Comparison of ENCODE assay signal across 3 cellular contexts in genomic region chr10:102172288-102172687, GRCh38.
TF ChIP-seq lines count a peak whose summit lies in the region.

No MANE protein-coding gene starts in this region.

TF ChIP-seq in HEK293, 187 proteins besides CTCF, POLR2A, EP300 and RAD21:
- TF ChIP-seq ZNF558 (tag by site-specific recombination; IDR thresholded peaks at IDR 0.05) (no peak), OSR2 (tag by site-specific recombination; IDR thresholded peaks at IDR 0.05) (no peak), ZNF16 (tag by site-specific recombination; IDR thresholded peaks at IDR 0.05; ENCODE audit: low read depth) (no peak), ZNF121 (tag by site-specific recombination; IDR thresholded peaks at IDR 0.05) (peak; percentile 85), ZNF629 (tag by site-specific recombination; IDR thresholded peaks at IDR 0.05) (no peak)
TF ChIP-seq in HEK293: peak in this region for 1.

TF ChIP-seq in K562, 482 proteins besides CTCF, POLR2A, EP300 and RAD21:
- TF ChIP-seq ARHGAP35 (IDR thresholded peaks at IDR 0.05; ENCODE audit: partially characterized antibody) (no peak), DMBX1 (CRISPR knock-in tag; IDR thresholded peaks at IDR 0.05; ENCODE audit: borderline replicate concordance) (no peak), ZNF121 (CRISPR knock-in tag; conservative IDR thresholded peaks at IDR 0.05) (peak; percentile 66), ZNF449 (CRISPR knock-in tag; IDR thresholded peaks at IDR 0.05) (no peak)

TF ChIP-seq in SK-N-SH treated with all-trans-retinoic acid at 6 μM for 48 hours, 23 proteins besides CTCF, POLR2A, EP300 and RAD21:
- no peak for TF ChIP-seq ZNF565 (CRISPR knock-in tag; conservative IDR thresholded peaks at IDR 0.05; ENCODE audit: low read depth)
- no peak for TF ChIP-seq SNAI2 (CRISPR knock-in tag; IDR thresholded peaks at IDR 0.05)
- TF ChIP-seq ZFP30 (CRISPR knock-in tag; IDR thresholded peaks at IDR 0.05): no peak
- TF ChIP-seq TOX (CRISPR knock-in tag; IDR thresholded peaks at IDR 0.05; ENCODE audit: borderline replicate concordance): no peak
- no peak for TF ChIP-seq PPARA (CRISPR knock-in tag; IDR thresholded peaks at IDR 0.05; ENCODE audit: borderline replicate concordance)
- TF ChIP-seq ARNTL (CRISPR knock-in tag; IDR thresholded peaks at IDR 0.05; ENCODE audit: borderline replicate concordance, low read depth): no peak
- TF ChIP-seq TSHZ2 (CRISPR knock-in tag; IDR thresholded peaks at IDR 0.05): no peak
- no peak for TF ChIP-seq ZC3H10 (CRISPR knock-in tag; IDR thresholded peaks at IDR 0.05)
- no peak for TF ChIP-seq TCF4 (CRISPR knock-in tag; IDR thresholded peaks at IDR 0.05; ENCODE audit: borderline replicate concordance)
- no peak for TF ChIP-seq ZNF8 (CRISPR knock-in tag; IDR thresholded peaks at IDR 0.05)
- no peak for TF ChIP-seq RARB (CRISPR knock-in tag; IDR thresholded peaks at IDR 0.05)
- no peak for TF ChIP-seq POU6F1 (CRISPR knock-in tag; IDR thresholded peaks at IDR 0.05; ENCODE audit: borderline replicate concordance, low read depth)
- TF ChIP-seq PATZ1 (CRISPR knock-in tag; IDR thresholded peaks at IDR 0.05; ENCODE audit: borderline replicate concordance): no peak
- TF ChIP-seq CSRNP3 (CRISPR knock-in tag; IDR thresholded peaks at IDR 0.05): no peak
- no peak for TF ChIP-seq GLIS3 (CRISPR knock-in tag; IDR thresholded peaks at IDR 0.05)
- no peak for TF ChIP-seq BACH2 (CRISPR knock-in tag; IDR thresholded peaks at IDR 0.05; ENCODE audit: borderline replicate concordance)
- no peak for TF ChIP-seq ESRRG (CRISPR knock-in tag; IDR thresholded peaks at IDR 0.05)
- no peak for TF ChIP-seq ZNF70 (CRISPR knock-in tag; IDR thresholded peaks at IDR 0.05)
- no peak for TF ChIP-seq CREB5 (CRISPR knock-in tag; IDR thresholded peaks at IDR 0.05; ENCODE audit: low read depth)
